In genomic region chr2:209960676-209961630, GRCh38 we compare ENCODE assay signal across 8 cellular contexts. TPM values are rescaled to one million over a fixed set of nuclear protein-coding genes. Genes with fewer than 3 reads are reported as not detected.
DNase-seq lines count a peak whose midpoint lies in the region; ATAC-seq, FAIRE-seq and TF ChIP-seq lines count a peak whose summit lies in the region.

No MANE protein-coding gene starts in this region.

- H3K79me2 ChIP-seq in MM.1S (ENCODE audit: low read length), result no peaks in the 10 kb centered on the region

- H3K9ac ChIP-seq in MM.1S (ENCODE audit: low read length), result no peak overlapping the region

- H3K27me3 ChIP-seq in A673 (replicated peaks; ENCODE audit: insufficient read depth, low read depth, low read length, poor library complexity) (no peaks in the 10 kb centered on the region), MM.1S (replicated peaks; ENCODE audit: insufficient read depth, low read length) (no peaks in the 10 kb centered on the region)

- H3K4me3 ChIP-seq in A673 (ENCODE audit: low read depth, low read length, poor library complexity, severe bottlenecking), result no peak overlapping the region
- H3K4me3 ChIP-seq in MM.1S (ENCODE audit: low read length), result no peak overlapping the region

- peak; percentile 93 for ATAC-seq in HG02642 (IDR thresholded peaks at IDR 0.05; ENCODE audit: poor library complexity, unreplicated experiment)
- ATAC-seq in SK-N-SH treated with all-trans-retinoic acid at 6 μM for 48 hours, result peak; percentile 94

- POLR2A ChIA-PET in A673 (lab: Charles Lee; ENCODE audit: low non-redundant PET), result interaction anchor here (0.6 kb wide), 1 partner anchor 17 kb away, joined by 3 read pairs; no protein-coding TSS in a partner anchor

- no peaks in the 10 kb centered on the region for H3K9me2 ChIP-seq in MM.1S (replicated peaks; ENCODE audit: insufficient read depth, low read length)

- DNase-seq in A673 (ENCODE audit: low spot score) (peak; percentile 91), GM12891 (ENCODE audit: insufficient read length, low spot score) (peak; percentile 22), MM.1S (peak; percentile 72), cerebellum (ENCODE audit: low spot score) (peak; percentile 38), left kidney (ENCODE audit: low read depth, low spot score) (peak; percentile 85)
- DNase-seq in stimulated activated CD4-positive, alpha-beta T cell treated with anti-CD3 and anti-CD28 coated beads, TNF-alpha, amount 100 ng/mL, for 48 hours (ENCODE audit: low read depth in 3 of 3), result peak; percentile 4 to 40 (median 11)

- CTCF ChIA-PET in A673 (lab: Charles Lee), result interaction anchor here (0.6 to 1.4 kb wide), 15 partner anchors 8 to 1868 kb away, joined by 3 to 9 read pairs (median 4); no protein-coding TSS in a partner anchor

- no peaks in the 10 kb centered on the region for H3K9me3 ChIP-seq in A673 (ENCODE audit: low read depth, low read length, poor library complexity, severe bottlenecking)
- no peaks in the 10 kb centered on the region for H3K9me3 ChIP-seq in MM.1S (replicated peaks; ENCODE audit: insufficient read depth, low read length)

- FAIRE-seq in GM12891 (lab: Jason Lieb, UNC), result peak; percentile 54

- H2AFZ ChIP-seq in MM.1S (ENCODE audit: low read length), result peak overlapping the region; percentile 47

- no peak for TF ChIP-seq POLR2A in GM12891 (IDR thresholded peaks at IDR 0.05; ENCODE audit: low read depth, low read length)

- BruUV-seq in A673 (replicated peaks; lab: Mats Ljungman, UMichigan), result no TSS peak

- no peaks in the 10 kb centered on the region for H3F3A ChIP-seq in MM.1S (ENCODE audit: insufficient read depth, low read length)

- intact Hi-C loops in A673 (cut with micrococcal nuclease; ENCODE audit: unreplicated experiment), result loop anchor here (2.0 to 5.0 kb wide), 4 partner anchors 24 to 629 kb away; no protein-coding TSS in a partner anchor

- H3K4me1 ChIP-seq in A673 (ENCODE audit: insufficient read depth, low read length, poor library complexity, severe bottlenecking) (peaks cover 48% of the 10 kb centered on the region), MM.1S (ENCODE audit: low read length) (peaks cover 4% of the 10 kb centered on the region; the same call in 1 of the 2 replicates)

- H3K36me3 ChIP-seq in A673 (ENCODE audit: insufficient read depth, low read length, poor library complexity, severe bottlenecking) (no peaks in the 10 kb centered on the region), MM.1S (replicated peaks; ENCODE audit: insufficient read depth, low read length) (no peaks in the 10 kb centered on the region)

- no peaks in the 10 kb centered on the region for H4K20me1 ChIP-seq in MM.1S (ENCODE audit: insufficient read depth, low read length)

- no peak overlapping the region for H3K4me2 ChIP-seq in MM.1S (ENCODE audit: low read depth, low read length)

- TF ChIP-seq CTCF in A673 (conservative IDR thresholded peaks at IDR 0.05; ENCODE audit: low read depth, low read length) (peak; percentile 80), MM.1S (IDR thresholded peaks at IDR 0.05; ENCODE audit: low read length) (peak; percentile 82)

- H3K27ac ChIP-seq in A673 (ENCODE audit: low read depth, low read length, poor library complexity, severe bottlenecking) (peak overlapping the region; percentile 55), MM.1S (ENCODE audit: low read length) (no peak overlapping the region)

TF ChIP-seq in GM12891, 5 proteins besides CTCF, POLR2A, EP300 and RAD21:
- no peak for TF ChIP-seq SPI1 (IDR thresholded peaks at IDR 0.05; ENCODE audit: low read depth, low read length)
- no peak for TF ChIP-seq PAX5 (IDR thresholded peaks at IDR 0.05; ENCODE audit: insufficient read depth, low read length, severe bottlenecking)
- no peak for TF ChIP-seq POLR2AphosphoS5 (IDR thresholded peaks at IDR 0.05; ENCODE audit: low read depth, low read length)
- TF ChIP-seq POU2F2 (IDR thresholded peaks at IDR 0.05; ENCODE audit: low read depth, low read length), result no peak
- TF ChIP-seq TAF1 (IDR thresholded peaks at IDR 0.05; ENCODE audit: low read depth, low read length), result no peak

TF ChIP-seq in SK-N-SH treated with all-trans-retinoic acid at 6 μM for 48 hours, 23 proteins besides CTCF, POLR2A, EP300 and RAD21:
- TF ChIP-seq GLIS3 (CRISPR knock-in tag; IDR thresholded peaks at IDR 0.05) (no peak), ESRRG (CRISPR knock-in tag; IDR thresholded peaks at IDR 0.05) (no peak), OSR1 (CRISPR knock-in tag; IDR thresholded peaks at IDR 0.05) (no peak), BACH2 (CRISPR knock-in tag; IDR thresholded peaks at IDR 0.05; ENCODE audit: borderline replicate concordance) (no peak), RARB (CRISPR knock-in tag; IDR thresholded peaks at IDR 0.05) (no peak), ZNF70 (CRISPR knock-in tag; IDR thresholded peaks at IDR 0.05) (no peak), ZNF8 (CRISPR knock-in tag; IDR thresholded peaks at IDR 0.05) (no peak), ZC3H10 (CRISPR knock-in tag; IDR thresholded peaks at IDR 0.05) (no peak)

RNA-seq across cellular contexts. Expression of gene RPE, which starts 41.5 kb away (rescaled TPM):
- total RNA-seq in A673 (2021), result 77.4 and 78.5 TPM in 2 replicates
- 15.6 TPM for polyA plus RNA-seq in GM12891 (2012; ENCODE audit: low read depth, missing spikeins)
- 73.0 TPM for total RNA-seq in cerebellum

Comparison
In these comparisons a context has a peak if more than half of its experiments do, and no peak if none do; other contexts are left out.
1. DNase-seq: peak in every context shown above with its lines; median percentile 91 in A673; 85 in left kidney; 72 in MM.1S; 38 in cerebellum; 22 in GM12891; 11 in stimulated activated CD4-positive, alpha-beta T cell treated with anti-CD3 and anti-CD28 coated beads, TNF-alpha, amount 100 ng/mL, for 48 hours.